Comparison of ENCODE assay signal across 8 cellular contexts in genomic region chr7:102494473-102495163, GRCh38. TPM values are rescaled to one million over a fixed set of nuclear protein-coding genes. Genes with fewer than 3 reads are reported as not detected.
DNase-seq lines count a peak whose midpoint lies in the region; ATAC-seq lines count a peak whose summit lies in the region.
"Not testable (repeated sequence)": the region's sequence is repeated elsewhere in the genome, so short reads cannot be mapped to it uniquely, and the experiment has no call there.

No MANE protein-coding gene starts in this region.

- not testable (repeated sequence) for DNase-seq in CD4-positive, CD25-positive, alpha-beta regulatory T cell; naive thymus-derived CD8-positive, alpha-beta T cell

- not testable (repeated sequence) for H3K4me3 ChIP-seq in CD4-positive, CD25-positive, alpha-beta regulatory T cell (ENCODE audit: low read depth, low read length)

- not testable (repeated sequence) for H3K27ac Mint-ChIP-seq in CD4-positive, CD25-positive, alpha-beta regulatory T cell; naive thymus-derived CD8-positive, alpha-beta T cell

- POLR2A ChIA-PET in naive thymus-derived CD8-positive, alpha-beta T cell (lab: Charles Lee): not testable (repeated sequence)

- H3K4me1 ChIP-seq in CD4-positive, CD25-positive, alpha-beta regulatory T cell (ENCODE audit: control insufficient read depth, insufficient read depth, low read length, poor library complexity, severe bottlenecking): not testable (repeated sequence)

- not testable (repeated sequence) for H3K4me1 Mint-ChIP-seq in CD4-positive, CD25-positive, alpha-beta regulatory T cell; naive thymus-derived CD8-positive, alpha-beta T cell

- not testable (repeated sequence) for H3K4me3 Mint-ChIP-seq in CD4-positive, CD25-positive, alpha-beta regulatory T cell; naive thymus-derived CD8-positive, alpha-beta T cell

- not testable (repeated sequence) for H3K36me3 Mint-ChIP-seq in CD4-positive, CD25-positive, alpha-beta regulatory T cell; naive thymus-derived CD8-positive, alpha-beta T cell

- H3K27me3 Mint-ChIP-seq in CD4-positive, CD25-positive, alpha-beta regulatory T cell; naive thymus-derived CD8-positive, alpha-beta T cell: not testable (repeated sequence)

- H3K36me3 ChIP-seq in CD4-positive, CD25-positive, alpha-beta regulatory T cell (ENCODE audit: control insufficient read depth, insufficient read depth, low read length): not testable (repeated sequence)

- not testable (repeated sequence) for H3K27me3 ChIP-seq in CD4-positive, CD25-positive, alpha-beta regulatory T cell (ENCODE audit: control insufficient read depth, insufficient read depth, low read length)

- ATAC-seq in CD4-positive, CD25-positive, alpha-beta regulatory T cell (ENCODE audit: low read depth in 2 of 2): peak; percentile 77 to 82
- ATAC-seq in GM19043 (IDR thresholded peaks at IDR 0.05; ENCODE audit: low read depth, unreplicated experiment) (peak; percentile 66), GM21528 (IDR thresholded peaks at IDR 0.05; ENCODE audit: low FRiP score, unreplicated experiment) (peak; percentile 51), HG02870 (IDR thresholded peaks at IDR 0.05; ENCODE audit: unreplicated experiment) (peak; percentile 43), HG03196 (IDR thresholded peaks at IDR 0.05; ENCODE audit: unreplicated experiment) (peak; percentile 62), SK-N-SH treated with all-trans-retinoic acid at 6 μM for 48 hours (peak; percentile 30), esophagus mucosa (peak; percentile 62)
- ATAC-seq in naive thymus-derived CD8-positive, alpha-beta T cell: peak; percentile 74 to 77

- H3K27ac ChIP-seq in CD4-positive, CD25-positive, alpha-beta regulatory T cell (ENCODE audit: insufficient read depth, low read length, poor library complexity, severe bottlenecking): not testable (repeated sequence)

- not testable (repeated sequence) for H3K9me3 ChIP-seq in CD4-positive, CD25-positive, alpha-beta regulatory T cell (ENCODE audit: control insufficient read depth in 2 of 2, low read length in 2 of 2)

- not testable (repeated sequence) for H3K9me3 Mint-ChIP-seq in CD4-positive, CD25-positive, alpha-beta regulatory T cell; naive thymus-derived CD8-positive, alpha-beta T cell

RNA-seq across cellular contexts. Expression of gene POLR2J, which starts 15.9 kb away (rescaled TPM):
- 39.1 TPM for total RNA-seq in CD4-positive, CD25-positive, alpha-beta regulatory T cell
- 100 to 1,000 TPM in 3 of 4 donors, 10 to 100 TPM in 1; 73.9 to 109 (median 104) TPM for polyA plus RNA-seq in CD4-positive, CD25-positive, alpha-beta regulatory T cell
- 38.5 TPM for total RNA-seq in esophagus mucosa
- total RNA-seq in naive thymus-derived CD8-positive, alpha-beta T cell: 10 to 100 TPM; 44.3 to 44.4 TPM
- 100 to 1,000 TPM in 2 of 3 donors, 10 to 100 TPM in 1; 65.6 to 112 (median 103) TPM for polyA plus RNA-seq in naive thymus-derived CD8-positive, alpha-beta T cell

RNA-seq across cellular contexts. Expression of gene RASA4B, which starts 23.0 kb away (rescaled TPM):
- 32.4 TPM for total RNA-seq in CD4-positive, CD25-positive, alpha-beta regulatory T cell
- 10 to 100 TPM in 1 of 4 donors, 1 to 10 TPM in 3; 8.0 to 14.2 (median 9.3) TPM for polyA plus RNA-seq in CD4-positive, CD25-positive, alpha-beta regulatory T cell
- 2.8 TPM for total RNA-seq in esophagus mucosa
- total RNA-seq in naive thymus-derived CD8-positive, alpha-beta T cell: 10 to 100 TPM; 31.9 to 35.0 TPM
- 10 to 100 TPM in 1 of 3 donors, 1 to 10 TPM in 2; 7.8 to 15.7 (median 8.7) TPM for polyA plus RNA-seq in naive thymus-derived CD8-positive, alpha-beta T cell

RNA-seq across cellular contexts. Expression of gene LRWD1, which starts 29.8 kb away (rescaled TPM):
- 12.9 TPM for total RNA-seq in CD4-positive, CD25-positive, alpha-beta regulatory T cell
- polyA plus RNA-seq in CD4-positive, CD25-positive, alpha-beta regulatory T cell: 10 to 100 TPM; 12.4 to 15.3 (median 13.7) TPM
- total RNA-seq in esophagus mucosa: 8.7 TPM
- total RNA-seq in naive thymus-derived CD8-positive, alpha-beta T cell: 10 to 100 TPM; 21.6 to 23.6 TPM
- polyA plus RNA-seq in naive thymus-derived CD8-positive, alpha-beta T cell: 10 to 100 TPM in 2 of 3 donors, 1 to 10 TPM in 1; 7.2 to 14.5 (median 11.4) TPM

RNA-seq across cellular contexts. Expression of gene ALKBH4, which starts 30.0 kb away (rescaled TPM):
- 7.4 TPM for total RNA-seq in CD4-positive, CD25-positive, alpha-beta regulatory T cell
- 10 to 100 TPM; 18.4 to 20.6 (median 19.4) TPM for polyA plus RNA-seq in CD4-positive, CD25-positive, alpha-beta regulatory T cell
- total RNA-seq in esophagus mucosa: 5.7 TPM
- 10 to 100 TPM in 1 of 2 experiments, 1 to 10 TPM in 1; 9.9 to 12.9 TPM for total RNA-seq in naive thymus-derived CD8-positive, alpha-beta T cell
- 10 to 100 TPM; 14.8 to 17.3 (median 16.4) TPM for polyA plus RNA-seq in naive thymus-derived CD8-positive, alpha-beta T cell

RNA-seq across cellular contexts. Expression of gene UPK3BL2, which starts 48.9 kb away (rescaled TPM):
- total RNA-seq in CD4-positive, CD25-positive, alpha-beta regulatory T cell: 98.1 TPM
- 1 to 10 TPM in 3 of 4 donors, under 1 TPM in 1; 0.86 to 3.3 (median 1.5) TPM for polyA plus RNA-seq in CD4-positive, CD25-positive, alpha-beta regulatory T cell
- total RNA-seq in esophagus mucosa: 88.8 TPM
- 10 to 100 TPM; 53.0 to 53.6 TPM for total RNA-seq in naive thymus-derived CD8-positive, alpha-beta T cell
- 1 to 10 TPM in 2 of 3 donors, under 1 TPM in 1; 0.44 to 3.0 (median 1.1) TPM for polyA plus RNA-seq in naive thymus-derived CD8-positive, alpha-beta T cell
